In genomic region chr3:160455846-160456245, GRCh38 we compare ENCODE assay signal across 23 cellular contexts.
"Had no signal": no experiment of that assay in that cellular context is flagged by ENCODE, and none has a peak within 500 bp of the region (broad histone marks: within the 10 kb centered on the region; RNA-seq: fewer than 3 reads in every experiment).

No MANE protein-coding gene starts in this region.

- H3K27ac ChIP-seq: hepatocyte, left ventricle myocardium inferior, pancreas, prostate gland, skin epidermis, testis, thyroid gland, transverse colon, upper lobe of right lung had no signal

- H2AFZ ChIP-seq: hepatocyte had no signal

- H3K4me3 ChIP-seq: hepatocyte, left ventricle myocardium inferior, lung, mucosa of descending colon, pancreas, prostate gland, skin epidermis, testis, thyroid gland, transverse colon, upper lobe of right lung had no signal

- H3K4me1 ChIP-seq: pancreas, prostate gland, testis, thyroid gland, transverse colon, upper lobe of right lung had no signal

- H3K4me2 ChIP-seq: hepatocyte had no signal

- H3K36me3 ChIP-seq: left ventricle myocardium inferior, pancreas, prostate gland, thyroid gland, transverse colon, upper lobe of right lung had no signal

- H3K9me3 ChIP-seq: left ventricle myocardium inferior, mucosa of descending colon, pancreas, prostate gland, testis, thyroid gland, transverse colon, upper lobe of right lung had no signal

- H3K27me3 ChIP-seq: pancreas, testis, thyroid gland, transverse colon, upper lobe of right lung had no signal

- H3K79me2 ChIP-seq: hepatocyte had no signal

- DNase-seq: islet precursor cell; left ventricle myocardium inferior; midbrain; mucosa of descending colon; naive thymus-derived CD8-positive, alpha-beta T cell; nucleus accumbens; pancreas; posterior cingulate gyrus; retina; right cardiac atrium; stimulated activated CD4-positive, alpha-beta T cell treated with anti-CD3 and anti-CD28 coated beads, Interleukin-12 subunit alpha, Interleukin-12 subunit beta, amount 100 ng/mL, for 4 hours; stimulated activated CD4-positive, alpha-beta T cell treated with anti-CD3 and anti-CD28 coated beads, Interleukin-15, amount 100 ng/mL, for 24 hours; stimulated activated CD4-positive, alpha-beta T cell treated with anti-CD3 and anti-CD28 coated beads, Interleukin-2, amount 100 ng/mL, for 24 hours; stimulated activated CD4-positive, alpha-beta T cell treated with anti-CD3 and anti-CD28 coated beads, Interleukin-4, amount 100 ng/mL, for 1 hour; stimulated activated naive CD4-positive, alpha-beta T cell; testis; thyroid gland; transverse colon; upper lobe of right lung had no signal
